ENCODE assay signal across 8 cellular contexts in the genomic region with DNA sequence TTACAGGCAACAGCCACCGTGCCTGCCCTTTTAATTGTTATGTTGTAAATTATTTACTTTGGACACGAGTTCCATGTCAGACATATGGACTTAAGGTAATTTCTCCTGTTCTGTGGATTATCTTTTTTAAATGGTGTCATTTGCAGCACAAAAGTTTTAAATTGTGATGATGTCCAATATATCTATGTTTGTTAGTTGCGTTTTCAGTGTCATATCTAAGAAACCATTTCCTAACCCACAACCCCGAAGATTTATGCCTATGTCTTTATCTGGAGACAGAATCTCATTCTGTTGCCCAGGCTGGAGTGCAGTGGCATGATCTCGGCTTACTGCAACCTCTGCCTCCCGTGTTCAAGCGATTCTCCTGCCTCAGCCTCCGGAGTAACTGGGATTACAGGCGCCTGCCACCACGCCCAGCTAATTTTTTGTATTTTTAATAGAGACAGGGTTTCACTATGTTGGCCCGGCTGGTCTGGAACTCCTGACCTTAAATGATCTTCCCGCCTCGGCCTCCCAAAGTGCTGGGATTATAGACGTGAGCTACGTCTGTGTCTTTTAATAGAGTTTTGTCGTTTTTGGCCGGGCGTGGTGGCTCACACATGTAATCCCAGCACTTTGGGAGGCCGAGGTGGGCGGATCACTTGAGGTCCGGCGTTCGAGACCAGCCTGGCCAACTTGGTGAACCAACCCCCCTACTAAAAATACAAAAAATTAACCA. TPM values are rescaled to one million over a fixed set of nuclear protein-coding genes. Genes with fewer than 3 reads are reported as not detected.
DNase-seq lines count a peak whose midpoint lies in the region; ATAC-seq and TF ChIP-seq lines count a peak whose summit lies in the region.
"Not testable (repeated sequence)": the region's sequence is repeated elsewhere in the genome, so short reads cannot be mapped to it uniquely, and the experiment has no call there.

No MANE protein-coding gene starts in this region.

- CTCF ChIA-PET in A673 (lab: Charles Lee): interaction anchor here (0.6 kb wide), 2 partner anchors 65 to 73 kb away, joined by 3 read pairs; no protein-coding TSS in a partner anchor
- CTCF ChIA-PET in OCI-LY7 (lab: Charles Lee; ENCODE audit: unreplicated experiment): not testable (repeated sequence)

- H3K4me3 ChIP-seq in A673 (ENCODE audit: low read depth, low read length, poor library complexity, severe bottlenecking) (peak overlapping the region; percentile 97), H7 (ENCODE audit: insufficient read depth, low read depth, low read length) (peak overlapping the region; percentile 48), OCI-LY7 (ENCODE audit: low read depth, low read length, poor library complexity, severe bottlenecking) (peak overlapping the region; percentile 92), heart right ventricle (peak overlapping the region in 9 of 10 donors; percentile 76 to 100 (median 92)), muscle layer of duodenum (ENCODE audit: low read depth in 1 of 2, low read length in 2 of 2) (peak overlapping the region; percentile 21 to 95), skin epidermis (peak overlapping the region; percentile 87 to 100 (median 98))

- POLR2A ChIA-PET in A673 (lab: Charles Lee; ENCODE audit: low non-redundant PET); OCI-LY7 (lab: Charles Lee): not testable (repeated sequence)

- peak overlapping the region; percentile 14; the same call in 1 of the 2 replicates for H2AFZ ChIP-seq in OCI-LY7 (ENCODE audit: low read length)

- H3K27me3 Mint-ChIP-seq in activated T-cell treated with anti-CD3 and anti-CD28 coated beads, Interleukin-2, amount 50 U/mL, for 4 hours (ENCODE audit: low read depth); chondrocyte (ENCODE audit: low read depth): not testable (repeated sequence)

- H3K27ac ChIP-seq in A673 (ENCODE audit: low read depth, low read length, poor library complexity, severe bottlenecking) (peak overlapping the region; percentile 92), heart right ventricle (peak overlapping the region in 9 of 10 donors; percentile 36 to 92 (median 81)), skin epidermis (peak overlapping the region in 19 of 21 experiments; percentile 6 to 95 (median 88))
- not testable (repeated sequence) for H3K27ac ChIP-seq in OCI-LY7 (ENCODE audit: low read depth, low read length, poor library complexity, severe bottlenecking); muscle layer of duodenum (ENCODE audit: low read length)

- not testable (repeated sequence) for H3K27me3 ChIP-seq in A673 (replicated peaks; ENCODE audit: insufficient read depth, low read depth, low read length, poor library complexity); H7 (ENCODE audit: control insufficient read depth, insufficient read depth, low read length); heart right ventricle; muscle layer of duodenum (ENCODE audit: low read depth, low read length)

- not testable (repeated sequence) for ATAC-seq in activated T-cell treated with anti-CD3 and anti-CD28 coated beads, Interleukin-2, amount 50 U/mL, for 4 hours
- peak in 3 of 8 donors; percentile 1 to 18 (median 3) for ATAC-seq in heart right ventricle

- DNase-seq in A673 (ENCODE audit: low spot score); H7; OCI-LY7 (ENCODE audit: low spot score); activated T-cell treated with anti-CD3 and anti-CD28 coated beads, Interleukin-2, amount 50 U/mL, for 4 hours; chondrocyte (ENCODE audit: low spot score); heart right ventricle: not testable (repeated sequence)

- H3K36me3 Mint-ChIP-seq in activated T-cell treated with anti-CD3 and anti-CD28 coated beads, Interleukin-2, amount 50 U/mL, for 4 hours (ENCODE audit: insufficient read depth); chondrocyte (ENCODE audit: low read depth): not testable (repeated sequence)

- not testable (repeated sequence) for H3K4me1 ChIP-seq in A673 (ENCODE audit: insufficient read depth, low read length, poor library complexity, severe bottlenecking); OCI-LY7 (ENCODE audit: insufficient read depth, low read length, poor library complexity, severe bottlenecking)
- peaks cover 4 to 46% (median 29%) of the 10 kb centered on the region in 9 donors for H3K4me1 ChIP-seq in heart right ventricle
- peaks cover 0 to 18% of the 10 kb centered on the region in 2 donors for H3K4me1 ChIP-seq in muscle layer of duodenum (ENCODE audit: control insufficient read depth in 1 of 2, insufficient read depth in 2 of 2, low read length in 2 of 2)

- peaks cover 37% of the 10 kb centered on the region for H3K79me2 ChIP-seq in OCI-LY7 (ENCODE audit: insufficient read depth, low read depth, low read length)

- H3K9me3 Mint-ChIP-seq in activated T-cell treated with anti-CD3 and anti-CD28 coated beads, Interleukin-2, amount 50 U/mL, for 4 hours; chondrocyte (ENCODE audit: low read depth): not testable (repeated sequence)

- 48 to 54% methylated on average over 23 of the region's 23 CpGs for WGBS in heart right ventricle, 2 donors

- not testable (repeated sequence) for H3K9me2 ChIP-seq in OCI-LY7 (ENCODE audit: insufficient read depth, low read length)

- peak overlapping the region; percentile 32 for H3K27ac Mint-ChIP-seq in chondrocyte (ENCODE audit: unreplicated experiment)

- not testable (repeated sequence) for H3K9me3 ChIP-seq in A673 (ENCODE audit: low read depth, low read length, poor library complexity, severe bottlenecking); OCI-LY7 (ENCODE audit: low read length); heart right ventricle; muscle layer of duodenum (ENCODE audit: control insufficient read depth in 1 of 2, low read length in 2 of 2)

- not testable (repeated sequence) for H3K36me3 ChIP-seq in A673 (ENCODE audit: insufficient read depth, low read length, poor library complexity, severe bottlenecking); H7 (replicated peaks; ENCODE audit: control insufficient read depth, insufficient read depth, low read length)
- peaks cover 34% of the 10 kb centered on the region for H3K36me3 ChIP-seq in OCI-LY7 (ENCODE audit: insufficient read depth, low read length)
- H3K36me3 ChIP-seq in heart right ventricle: peaks cover 0 to 12% (median 4%) of the 10 kb centered on the region in 9 donors
- peaks cover 0 to 12% of the 10 kb centered on the region in 2 donors for H3K36me3 ChIP-seq in muscle layer of duodenum (ENCODE audit: control insufficient read depth in 1 of 2, insufficient read depth in 2 of 2, low read length in 2 of 2)

- H3K4me2 ChIP-seq in OCI-LY7 (ENCODE audit: low read length): peak overlapping the region; percentile 67

- H4K20me1 ChIP-seq in OCI-LY7 (ENCODE audit: insufficient read depth, low read length): peaks cover 13% of the 10 kb centered on the region; the same call in 1 of the 2 replicates

- not testable (repeated sequence) for TF ChIP-seq CTCF in A673 (conservative IDR thresholded peaks at IDR 0.05; ENCODE audit: low read depth, low read length); OCI-LY7 (conservative IDR thresholded peaks at IDR 0.05; ENCODE audit: low read length); chondrocyte (IDR thresholded peaks at IDR 0.05); heart right ventricle (IDR thresholded peaks at IDR 0.05)

- intact Hi-C loops in A673 (cut with micrococcal nuclease; ENCODE audit: unreplicated experiment): not testable (repeated sequence)
- intact Hi-C loops in OCI-LY7 (cut with micrococcal nuclease; ENCODE audit: unreplicated experiment) (loop anchor here (1.0 kb wide), 2 partner anchors 20 to 113 kb away; a partner anchor contains a TSS), heart right ventricle (cut with DNase I) (loop anchor here in 6 of 10 donors (1.0 to 10.0 kb wide), 8 partner anchors 20 to 234 kb away; a partner anchor contains a TSS)

- H3K4me3 Mint-ChIP-seq in activated T-cell treated with anti-CD3 and anti-CD28 coated beads, Interleukin-2, amount 50 U/mL, for 4 hours: peak overlapping the region; percentile 72
- H3K4me3 Mint-ChIP-seq in chondrocyte (ENCODE audit: unreplicated experiment): peak overlapping the region; percentile 68

- H3K4me1 Mint-ChIP-seq in activated T-cell treated with anti-CD3 and anti-CD28 coated beads, Interleukin-2, amount 50 U/mL, for 4 hours (ENCODE audit: low read depth): peaks cover 34% of the 10 kb centered on the region
- H3K4me1 Mint-ChIP-seq in chondrocyte (ENCODE audit: low read depth): peaks cover 19% of the 10 kb centered on the region

- not testable (repeated sequence) for BruUV-seq in A673 (replicated peaks; lab: Mats Ljungman, UMichigan); OCI-LY7 (replicated peaks; lab: Mats Ljungman, UMichigan)

RNA-seq across cellular contexts. Expression of a gene that starts 0.9 kb away (rescaled TPM):
- total RNA-seq in A673 (2021) (80.1 and 91.4 TPM in 2 replicates), OCI-LY7 (2022) (56.2 and 59.7 TPM in 2 replicates), chondrocyte (35.9 to 48.0 TPM (median 36.8 TPM) in 3 replicates), heart right ventricle (10 to 100 TPM; 14.1 to 20.5 (median 19.3) TPM)
- total RNA-seq in H7 (2014; rRNA removed; shearing (Covaris generic)): 7.4 and 9.9 TPM in 2 replicates
- 13.5 and 20.7 TPM in 2 replicates for total RNA-seq in OCI-LY7 (2014; rRNA removed; shearing (Covaris generic))
- total RNA-seq in activated T-cell treated with anti-CD3 and anti-CD28 coated beads, Interleukin-2, amount 50 U/mL, for 4 hours: 10 to 100 TPM; 53.3 to 57.2 (median 56.9) TPM
- 10 to 100 TPM in 1 of 2 donors, 1 to 10 TPM in 1; 6.6 to 18.9 TPM for polyA plus RNA-seq in heart right ventricle

RNA-seq across cellular contexts. Expression of a gene that starts 19.8 kb away (rescaled TPM):
- total RNA-seq in A673 (2021): 83.3 and 103 TPM in 2 replicates
- total RNA-seq in H7 (2014; rRNA removed; shearing (Covaris generic)): 31.1 and 36.7 TPM in 2 replicates
- total RNA-seq in OCI-LY7 (2014; rRNA removed; shearing (Covaris generic)): 38.4 and 43.5 TPM in 2 replicates
- total RNA-seq in OCI-LY7 (2022): 58.9 and 78.3 TPM in 2 replicates
- total RNA-seq in activated T-cell treated with anti-CD3 and anti-CD28 coated beads, Interleukin-2, amount 50 U/mL, for 4 hours: 100 to 1,000 TPM; 132 to 157 (median 155) TPM
- 18.7 to 21.0 TPM (median 19.8 TPM) in 3 replicates for total RNA-seq in chondrocyte
- 10 to 100 TPM in 1 of 10 donors, 1 to 10 TPM in 9; 5.1 to 14.8 (median 7.5) TPM for total RNA-seq in heart right ventricle
- 10 to 100 TPM; 13.7 to 17.4 TPM for polyA plus RNA-seq in heart right ventricle

RNA-seq across cellular contexts. Expression of a gene that starts 54.5 kb away (rescaled TPM):
- total RNA-seq in A673 (2021) (56.1 and 57.3 TPM in 2 replicates), OCI-LY7 (2022) (15.5 and 15.6 TPM in 2 replicates), chondrocyte (54.2 to 65.7 TPM (median 56.1 TPM) in 3 replicates), heart right ventricle (10 to 100 TPM; 30.2 to 77.7 (median 51.6) TPM)
- 15.7 and 18.8 TPM in 2 replicates for total RNA-seq in H7 (2014; rRNA removed; shearing (Covaris generic))
- total RNA-seq in OCI-LY7 (2014; rRNA removed; shearing (Covaris generic)): 1.9 and 4.3 TPM in 2 replicates
- 10 to 100 TPM; 16.3 to 17.9 (median 16.7) TPM for total RNA-seq in activated T-cell treated with anti-CD3 and anti-CD28 coated beads, Interleukin-2, amount 50 U/mL, for 4 hours
- 10 to 100 TPM; 10.7 to 37.2 TPM for polyA plus RNA-seq in heart right ventricle

Comparison
In these comparisons a context has a peak if more than half of its experiments do, and no peak if none do; other contexts are left out.
1. H3K4me3 ChIP-seq: peak in every context shown above with its lines; median percentile 98 in skin epidermis; 97 in A673; 92 in OCI-LY7; 92 in heart right ventricle; 58 in muscle layer of duodenum; 48 in H7.